ENCODE assay signal across 26 cellular contexts in the genomic region with DNA sequence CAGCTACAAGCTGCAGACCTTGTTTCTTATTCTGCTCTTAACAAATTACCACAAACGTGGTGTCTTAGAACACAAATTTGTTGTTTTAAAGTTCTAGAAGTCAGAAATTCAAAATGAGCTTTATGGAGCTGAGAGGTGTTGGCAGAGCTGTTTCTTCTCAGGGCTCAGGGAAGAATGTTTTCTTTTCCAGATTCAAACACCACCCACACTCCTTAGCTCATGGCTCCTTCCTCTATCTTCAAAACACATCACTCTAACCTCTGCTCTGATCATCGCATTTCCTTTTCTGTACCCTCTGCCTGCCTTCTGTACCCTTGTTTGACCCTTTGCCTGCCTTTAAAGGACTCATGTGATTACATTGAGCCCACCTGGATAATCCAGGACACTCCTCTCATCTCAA. TPM values are rescaled to one million over a fixed set of nuclear protein-coding genes. Genes with fewer than 3 reads are reported as not detected.
"Had no signal": no experiment of that assay in that cellular context is flagged by ENCODE, and none has a peak within 500 bp of the region (broad histone marks: within the 10 kb centered on the region; RNA-seq: fewer than 3 reads in every experiment).

No MANE protein-coding gene starts in this region.

- H3K4me3 Mint-ChIP-seq: activated CD4-positive, alpha-beta memory T cell treated with anti-CD3 and anti-CD28 coated beads, Interleukin-2, amount 10 ng/mL, durations not matched to agents 7 days and 5 days; activated CD8-positive, alpha-beta memory T cell treated with anti-CD3 and anti-CD28 coated beads, Interleukin-2, amount 10 ng/mL, durations not matched to agents 7 days and 5 days; activated naive CD8-positive, alpha-beta T cell treated with anti-CD3 and anti-CD28 coated beads for 36 hours; activated T-helper 17 cell treated with anti-CD3 and anti-CD28 coated beads, Interleukin-2, amount 50 U/mL, for 72 hours; naive B cell; neural crest cell; T-cell; WTC11 had no signal

- H3K27ac ChIP-seq: dorsolateral prefrontal cortex, foreskin keratinocyte, right lobe of liver, uterus had no signal

- H3K4me3 ChIP-seq: dorsolateral prefrontal cortex, mucosa of descending colon, right lobe of liver, thyroid gland, uterus had no signal

- H3K27me3 Mint-ChIP-seq: activated naive CD8-positive, alpha-beta T cell treated with anti-CD3 and anti-CD28 coated beads for 36 hours; activated T-helper 17 cell treated with anti-CD3 and anti-CD28 coated beads, Interleukin-2, amount 50 U/mL, for 72 hours; T-cell had no signal

- H3K36me3 ChIP-seq: right lobe of liver, thyroid gland, uterus had no signal

- DNase-seq: activated CD4-positive, alpha-beta memory T cell treated with anti-CD3 and anti-CD28 coated beads, Interleukin-2, amount 10 ng/mL, durations not matched to agents 7 days and 5 days; activated CD4-positive, alpha-beta T cell treated with anti-CD3 and anti-CD28 coated beads for 48 hours; activated CD8-positive, alpha-beta memory T cell treated with anti-CD3 and anti-CD28 coated beads, Interleukin-2, amount 10 ng/mL, durations not matched to agents 7 days and 5 days; activated naive CD4-positive, alpha-beta T cell; activated naive CD8-positive, alpha-beta T cell treated with anti-CD3 and anti-CD28 coated beads for 36 hours; amniotic stem cell; caudate nucleus; dorsolateral prefrontal cortex; foreskin keratinocyte; hippocampal formation; left colon; mammary epithelial cell; mucosa of descending colon; naive B cell; right lobe of liver; stimulated activated CD4-positive, alpha-beta T cell treated with anti-CD3 and anti-CD28 coated beads, Interleukin-4, amount 100 ng/mL, for 1 hour; T-cell; thyroid gland; uterus had no signal

- H3K4me1 Mint-ChIP-seq: activated CD4-positive, alpha-beta memory T cell treated with anti-CD3 and anti-CD28 coated beads, Interleukin-2, amount 10 ng/mL, durations not matched to agents 7 days and 5 days; activated CD8-positive, alpha-beta memory T cell treated with anti-CD3 and anti-CD28 coated beads, Interleukin-2, amount 10 ng/mL, durations not matched to agents 7 days and 5 days; activated naive CD8-positive, alpha-beta T cell treated with anti-CD3 and anti-CD28 coated beads for 36 hours; activated T-helper 17 cell treated with anti-CD3 and anti-CD28 coated beads, Interleukin-2, amount 50 U/mL, for 72 hours; naive B cell; neural crest cell; T-cell had no signal

- H3K9me3 Mint-ChIP-seq: activated CD4-positive, alpha-beta memory T cell treated with anti-CD3 and anti-CD28 coated beads, Interleukin-2, amount 10 ng/mL, durations not matched to agents 7 days and 5 days; activated naive CD8-positive, alpha-beta T cell treated with anti-CD3 and anti-CD28 coated beads for 36 hours; activated T-helper 17 cell treated with anti-CD3 and anti-CD28 coated beads, Interleukin-2, amount 50 U/mL, for 72 hours; naive B cell; neural crest cell; T-cell had no signal

- H3K4me1 ChIP-seq: foreskin keratinocyte, right lobe of liver, uterus had no signal

- H3K36me3 Mint-ChIP-seq: activated CD8-positive, alpha-beta memory T cell treated with anti-CD3 and anti-CD28 coated beads, Interleukin-2, amount 10 ng/mL, durations not matched to agents 7 days and 5 days; activated naive CD8-positive, alpha-beta T cell treated with anti-CD3 and anti-CD28 coated beads for 36 hours; naive B cell; T-cell; WTC11 had no signal

- H3K27me3 ChIP-seq: right lobe of liver, thyroid gland, uterus had no signal

- H3K9me3 ChIP-seq: mucosa of descending colon, right lobe of liver, thyroid gland, uterus had no signal

- H3K27ac Mint-ChIP-seq: activated CD4-positive, alpha-beta memory T cell treated with anti-CD3 and anti-CD28 coated beads, Interleukin-2, amount 10 ng/mL, durations not matched to agents 7 days and 5 days; activated CD8-positive, alpha-beta memory T cell treated with anti-CD3 and anti-CD28 coated beads, Interleukin-2, amount 10 ng/mL, durations not matched to agents 7 days and 5 days; activated naive CD8-positive, alpha-beta T cell treated with anti-CD3 and anti-CD28 coated beads for 36 hours; activated T-helper 17 cell treated with anti-CD3 and anti-CD28 coated beads, Interleukin-2, amount 50 U/mL, for 72 hours; T-cell; WTC11 had no signal

RNA-seq across cellular contexts. Expression of gene ITLN1, which starts 26.9 kb away (rescaled TPM):
- total RNA-seq: activated CD4-positive, alpha-beta memory T cell treated with anti-CD3 and anti-CD28 coated beads, Interleukin-2, amount 10 ng/mL, durations not matched to agents 7 days and 5 days; activated CD8-positive, alpha-beta memory T cell treated with anti-CD3 and anti-CD28 coated beads, Interleukin-2, amount 10 ng/mL, durations not matched to agents 7 days and 5 days; activated naive CD8-positive, alpha-beta T cell treated with anti-CD3 and anti-CD28 coated beads for 36 hours; activated T-helper 17 cell treated with anti-CD3 and anti-CD28 coated beads, Interleukin-2, amount 50 U/mL, for 72 hours; epithelial cell of proximal tubule; fibroblast of lung; foreskin keratinocyte; mammary epithelial cell; neural crest cell; osteocyte; pulmonary artery endothelial cell; T-cell; thyroid gland; WTC11 had no signal
- polyA plus RNA-seq: fibroblast of lung, foreskin keratinocyte, mammary epithelial cell had no signal

RNA-seq across cellular contexts. Expression of gene ITLN2, which starts 42.7 kb away (rescaled TPM):
- total RNA-seq: activated CD4-positive, alpha-beta memory T cell treated with anti-CD3 and anti-CD28 coated beads, Interleukin-2, amount 10 ng/mL, durations not matched to agents 7 days and 5 days; activated CD8-positive, alpha-beta memory T cell treated with anti-CD3 and anti-CD28 coated beads, Interleukin-2, amount 10 ng/mL, durations not matched to agents 7 days and 5 days; activated naive CD8-positive, alpha-beta T cell treated with anti-CD3 and anti-CD28 coated beads for 36 hours; activated T-helper 17 cell treated with anti-CD3 and anti-CD28 coated beads, Interleukin-2, amount 50 U/mL, for 72 hours; dorsolateral prefrontal cortex; epithelial cell of proximal tubule; fibroblast of lung; foreskin keratinocyte; left colon; mucosa of descending colon; osteocyte; pulmonary artery endothelial cell; T-cell; thyroid gland; uterus had no signal
- polyA plus RNA-seq: fibroblast of lung, foreskin keratinocyte had no signal

RNA-seq across cellular contexts. Expression of gene CD244, which starts 49.2 kb away (rescaled TPM):
- total RNA-seq: epithelial cell of proximal tubule, fibroblast of lung, foreskin keratinocyte, mammary epithelial cell, neural crest cell, osteocyte, pulmonary artery endothelial cell, WTC11 had no signal
- polyA plus RNA-seq: fibroblast of lung, foreskin keratinocyte, mammary epithelial cell had no signal
